Comparison of ENCODE assay signal across 21 cellular contexts in genomic region chrX:28058906-28059305, GRCh38.
DNase-seq lines count a peak whose midpoint lies in the region; TF ChIP-seq lines count a peak whose summit lies in the region.
"Had no signal": no experiment of that assay in that cellular context is flagged by ENCODE, and none has a peak within 500 bp of the region (broad histone marks: within the 10 kb centered on the region; RNA-seq: fewer than 3 reads in every experiment).

No MANE protein-coding gene starts in this region.

- no peak overlapping the region for H2BK12ac ChIP-seq in trophoblast cell (ENCODE audit: low read length)

- H3K36me3 ChIP-seq in cardiac muscle cell = no peaks in the 10 kb centered on the region
- no peaks in the 10 kb centered on the region for H3K36me3 ChIP-seq in left ventricle myocardium inferior
- H3K36me3 ChIP-seq in trophoblast cell (ENCODE audit: control insufficient read depth in 1 of 2, insufficient read depth in 2 of 2, low read length in 2 of 2) = no peaks in the 10 kb centered on the region
- H3K36me3 ChIP-seq in smooth muscle cell (ENCODE audit: low read depth) = no peaks in the 10 kb centered on the region
- H3K36me3 ChIP-seq: gastroesophageal sphincter, vagina had no signal

- H2BK5ac ChIP-seq in trophoblast cell (ENCODE audit: low read depth, low read length, poor library complexity) = no peak overlapping the region

- H2AFZ ChIP-seq in trophoblast cell (ENCODE audit: insufficient read depth, low read length, poor library complexity) (no peak overlapping the region), smooth muscle cell (ENCODE audit: low read depth) (no peak overlapping the region)

- H3K79me2 ChIP-seq in trophoblast cell (ENCODE audit: control insufficient read depth, insufficient read depth, low read length, poor library complexity) (no peaks in the 10 kb centered on the region), smooth muscle cell (ENCODE audit: low read depth) (no peaks in the 10 kb centered on the region)

- no peaks in the 10 kb centered on the region for H3F3A ChIP-seq in smooth muscle cell (ENCODE audit: low read depth)

- no peak overlapping the region for H2BK120ac ChIP-seq in trophoblast cell (ENCODE audit: insufficient read depth, low read length, poor library complexity)

- H3K4me3 ChIP-seq in cardiac muscle cell (no peak overlapping the region), left ventricle myocardium inferior (no peak overlapping the region), fibroblast of pulmonary artery (replicated peaks; ENCODE audit: low read depth, low read length) (no peak overlapping the region), trophoblast cell (ENCODE audit: low read depth, low read length) (no peak overlapping the region), smooth muscle cell (no peak overlapping the region)
- H3K4me3 ChIP-seq: gastroesophageal sphincter, vagina had no signal

- no peak overlapping the region for H3K4me2 ChIP-seq in trophoblast cell (ENCODE audit: low read length)
- H3K4me2 ChIP-seq in smooth muscle cell = no peak overlapping the region
- H3K4me2 ChIP-seq: KMS-11 had no signal

- H3K27ac ChIP-seq in cardiac muscle cell (no peak overlapping the region), left ventricle myocardium inferior (replicated peaks) (no peak overlapping the region), trophoblast cell (ENCODE audit: low read depth, low read length) (no peak overlapping the region), smooth muscle cell (ENCODE audit: low read depth) (no peak overlapping the region)
- H3K27ac ChIP-seq: gastroesophageal sphincter, KMS-11, vagina had no signal

- H4K91ac ChIP-seq in trophoblast cell (ENCODE audit: low read depth, low read length) = no peak overlapping the region

- no peaks in the 10 kb centered on the region for H3K4me1 ChIP-seq in cardiac muscle cell (ENCODE audit: low read depth)
- no peaks in the 10 kb centered on the region for H3K4me1 ChIP-seq in left ventricle myocardium inferior
- H3K4me1 ChIP-seq in trophoblast cell (ENCODE audit: control insufficient read depth in 1 of 2, insufficient read depth in 2 of 2, low read length in 2 of 2) = no peaks in the 10 kb centered on the region
- H3K4me1 ChIP-seq in smooth muscle cell (ENCODE audit: low read depth) = no peaks in the 10 kb centered on the region
- H3K4me1 ChIP-seq: gastroesophageal sphincter, vagina had no signal

- intact Hi-C loops in left ventricle myocardium inferior (cut with micrococcal nuclease) = no loop called here

- no peaks in the 10 kb centered on the region for H3K9me3 ChIP-seq in cardiac muscle cell (ENCODE audit: low read depth)
- H3K9me3 ChIP-seq in left ventricle myocardium inferior (replicated peaks) = peaks cover 11% of the 10 kb centered on the region
- H3K9me3 ChIP-seq in trophoblast cell (ENCODE audit: insufficient read depth, low read depth, low read length) = no peaks in the 10 kb centered on the region
- H3K9me3 ChIP-seq in smooth muscle cell (replicated peaks; ENCODE audit: low read depth) = peaks cover 4% of the 10 kb centered on the region
- H3K9me3 ChIP-seq: gastroesophageal sphincter, vagina had no signal

- no peak overlapping the region for H3K14ac ChIP-seq in trophoblast cell (ENCODE audit: low read length)

- no CpG with 5 or more reads among the region's 2 CpGs for WGBS in trophoblast cell (ENCODE audit: extremely low coverage, insufficient coverage, insufficient read length)
- WGBS in smooth muscle cell (ENCODE audit: low lambda C conversion rate) = 36% methylated on average over 2 of the region's 2 CpGs

- no peaks in the 10 kb centered on the region for H4K20me1 ChIP-seq in smooth muscle cell (ENCODE audit: low read depth)

- DNase-seq in cardiac muscle cell (ENCODE audit: low read depth in 1 of 2, low spot score in 1 of 2) = peak; percentile 23 to 36
- DNase-seq in left ventricle myocardium inferior = no peak
- peak; percentile 21 for DNase-seq in RPMI8226
- peak; percentile 34 for DNase-seq in fibroblast of pulmonary artery (ENCODE audit: low read depth)
- DNase-seq in activated naive CD4-positive, alpha-beta T cell treated with Interleukin-2 at 50 U/mL for 16 hours = no peak
- DNase-seq in SHP77 (lab: John Stamatoyannopoulos, UW) = no peak
- DNase-seq in trophoblast cell = no peak
- DNase-seq in smooth muscle cell (lab: John Stamatoyannopoulos, UW; ENCODE audit: unreplicated experiment) = no peak
- DNase-seq: activated CD4-positive, alpha-beta T cell treated with anti-CD3 and anti-CD28 coated beads, Interleukin-2, amount 10 ng/mL, durations not matched to agents 7 days and 5 days; activated effector memory CD4-positive, alpha-beta T cell treated with Interleukin-2 at 50 U/mL for 16 hours; activated naive CD8-positive, alpha-beta T cell treated with anti-CD3 and anti-CD28 coated beads, Interleukin-2, amount 50 U/mL, for 24 hours; CD4-positive, CD25-positive, alpha-beta regulatory T cell; naive thymus-derived CD4-positive, alpha-beta T cell; NCI-H1048; NCI-H187 treated with DMSO at 0.1 percent for 48 hours; NCI-H524 treated with DMSO at 0.1 percent for 48 hours; SIG-M5; substantia nigra had no signal

- no peak overlapping the region for H3K23ac ChIP-seq in trophoblast cell (ENCODE audit: low read length)

- TF ChIP-seq CTCF in cardiac muscle cell (IDR thresholded peaks at IDR 0.05; ENCODE audit: low read depth, low read length) = no peak
- TF ChIP-seq CTCF in left ventricle myocardium inferior (IDR thresholded peaks at IDR 0.05; ENCODE audit: borderline replicate concordance) = no peak
- no peak for TF ChIP-seq CTCF in fibroblast of pulmonary artery (IDR thresholded peaks at IDR 0.05; ENCODE audit: low read length, missing control alignments)
- no peak for TF ChIP-seq CTCF in smooth muscle cell (IDR thresholded peaks at IDR 0.05; ENCODE audit: borderline replicate concordance, insufficient read depth, poor library complexity, severe bottlenecking)

- no peak overlapping the region for H4K12ac ChIP-seq in trophoblast cell (ENCODE audit: low read depth, low read length)

- H3K79me1 ChIP-seq in trophoblast cell (ENCODE audit: low read length) = no peaks in the 10 kb centered on the region

- H3K9ac ChIP-seq in trophoblast cell (ENCODE audit: low read length) = no peak overlapping the region
- no peak overlapping the region for H3K9ac ChIP-seq in smooth muscle cell (ENCODE audit: low read depth)
- H3K9ac ChIP-seq: KMS-11 had no signal

- H4K8ac ChIP-seq in trophoblast cell (ENCODE audit: low read depth, low read length) = no peak overlapping the region

- no peak overlapping the region for H3K18ac ChIP-seq in trophoblast cell (ENCODE audit: low read length)

- H3K27me3 ChIP-seq in cardiac muscle cell = no peaks in the 10 kb centered on the region
- no peaks in the 10 kb centered on the region for H3K27me3 ChIP-seq in left ventricle myocardium inferior (ENCODE audit: low read depth)
- no peaks in the 10 kb centered on the region for H3K27me3 ChIP-seq in trophoblast cell (ENCODE audit: insufficient read depth, low read length)
- H3K27me3 ChIP-seq in smooth muscle cell (ENCODE audit: low read depth) = no peaks in the 10 kb centered on the region
- H3K27me3 ChIP-seq: gastroesophageal sphincter, vagina had no signal

- H2AK5ac ChIP-seq in trophoblast cell (ENCODE audit: low read length) = no peak overlapping the region

- no peak overlapping the region for H3K4ac ChIP-seq in trophoblast cell (ENCODE audit: low read depth, low read length)

Comparison
In these comparisons a context has a peak if more than half of its experiments do, and no peak if none do; other contexts are left out.
1. DNase-seq: peak in cardiac muscle cell (2 of 2), RPMI8226 (single experiment) and fibroblast of pulmonary artery (single experiment); none in left ventricle myocardium inferior (single experiment), activated naive CD4-positive, alpha-beta T cell treated with Interleukin-2 at 50 U/mL for 16 hours (single experiment), SHP77 (0 of 2), trophoblast cell (0 of 2) and smooth muscle cell (single experiment).